ENCODE assay signal across 9 cellular contexts in the genomic region with DNA sequence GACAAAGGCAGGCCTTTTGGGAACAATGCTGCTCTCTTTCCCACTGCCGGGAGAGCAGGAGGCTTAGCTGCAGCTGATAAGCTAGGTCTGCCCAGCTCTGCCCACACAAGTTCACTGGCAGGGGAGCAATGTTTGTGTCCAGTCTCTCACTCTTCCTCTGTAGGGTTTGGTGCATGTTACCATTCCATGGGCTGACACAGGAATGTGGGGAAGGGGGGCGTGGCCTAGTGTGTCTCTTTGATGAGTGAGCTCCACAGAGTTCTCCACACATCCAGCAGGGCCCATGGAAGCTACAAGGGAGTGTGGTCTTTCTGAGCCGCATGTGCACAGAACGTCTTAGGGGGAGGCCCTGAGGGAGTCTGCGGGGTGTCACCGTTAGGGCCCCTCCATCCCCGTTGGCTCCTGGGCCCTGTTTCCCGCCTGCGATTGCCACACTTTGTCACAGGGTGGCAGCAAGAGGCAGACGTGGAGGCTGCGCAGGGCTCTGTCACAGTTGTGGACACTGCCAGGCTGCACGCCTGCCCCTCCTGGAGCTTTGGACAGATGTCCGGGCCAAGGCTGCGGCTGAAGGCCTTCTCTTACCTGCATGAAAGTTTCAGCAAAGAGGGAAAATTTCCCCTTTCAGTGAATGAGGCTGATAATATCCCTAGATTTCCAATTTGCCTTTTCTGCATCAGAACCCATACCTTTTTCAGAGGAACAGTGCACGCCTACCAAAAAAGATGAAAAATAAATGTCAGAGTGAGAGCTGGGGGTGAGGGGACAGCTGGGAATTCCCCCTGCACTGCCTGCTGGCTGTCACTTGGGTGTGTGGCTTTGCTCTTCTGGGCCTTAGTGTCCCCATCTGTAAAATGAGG. TPM values are rescaled to one million over a fixed set of nuclear protein-coding genes. Genes with fewer than 3 reads are reported as not detected.
DNase-seq lines count a peak whose midpoint lies in the region; ATAC-seq and TF ChIP-seq lines count a peak whose summit lies in the region.
"Had no signal": no experiment of that assay in that cellular context is flagged by ENCODE, and none has a peak within 500 bp of the region (broad histone marks: within the 10 kb centered on the region; RNA-seq: fewer than 3 reads in every experiment).

No MANE protein-coding gene starts in this region.

- TF ChIP-seq CTCF in dorsolateral prefrontal cortex (IDR thresholded peaks at IDR 0.05 in 54 of 56, conservative IDR thresholded peaks at IDR 0.05 in 2 of 56; ENCODE audit: low read depth in 1 of 56, partially characterized antibody in 56 of 56), result peak; percentile 29 to 79 (median 65)
- TF ChIP-seq CTCF in CD14-positive monocyte (IDR thresholded peaks at IDR 0.05), result no peak

- ATAC-seq in GM21723 (IDR thresholded peaks at IDR 0.05; ENCODE audit: unreplicated experiment), result no peak
- ATAC-seq in HG02973 (IDR thresholded peaks at IDR 0.05; ENCODE audit: unreplicated experiment), result no peak

- H3K27ac Mint-ChIP-seq in activated naive CD4-positive, alpha-beta T cell treated with anti-CD3 and anti-CD28 coated beads for 36 hours, result no peak overlapping the region
- H3K27ac Mint-ChIP-seq in CD14-positive monocyte, result no peak overlapping the region

- intact Hi-C loops in activated naive CD4-positive, alpha-beta T cell treated with anti-CD3 and anti-CD28 coated beads for 36 hours (cut with micrococcal nuclease), result no loop called here
- intact Hi-C loops in dorsolateral prefrontal cortex (cut with DNase I) (loop anchor here in 1 of 2 donors (10.0 kb wide), 1 partner anchor 228 kb away; no protein-coding TSS in a partner anchor), CD14-positive monocyte (cut with micrococcal nuclease) (no loop called here)

- H3K27ac ChIP-seq in dorsolateral prefrontal cortex, result no peak overlapping the region

- H3K27me3 Mint-ChIP-seq in activated naive CD4-positive, alpha-beta T cell treated with anti-CD3 and anti-CD28 coated beads for 36 hours (ENCODE audit: low read depth), result peaks cover 14% of the 10 kb centered on the region
- H3K27me3 Mint-ChIP-seq in CD14-positive monocyte (ENCODE audit: low read depth in 3 of 3), result peaks cover 2 to 9% (median 7%) of the 10 kb centered on the region in 3 donors

- H3K4me3 Mint-ChIP-seq in activated naive CD4-positive, alpha-beta T cell treated with anti-CD3 and anti-CD28 coated beads for 36 hours, result no peak overlapping the region
- no peak overlapping the region for H3K4me3 Mint-ChIP-seq in CD14-positive monocyte

- no peaks in the 10 kb centered on the region for H3K9me3 Mint-ChIP-seq in activated naive CD4-positive, alpha-beta T cell treated with anti-CD3 and anti-CD28 coated beads for 36 hours
- no peaks in the 10 kb centered on the region for H3K9me3 Mint-ChIP-seq in CD14-positive monocyte

- H3K4me1 Mint-ChIP-seq in activated naive CD4-positive, alpha-beta T cell treated with anti-CD3 and anti-CD28 coated beads for 36 hours (ENCODE audit: low read depth), result no peaks in the 10 kb centered on the region
- no peaks in the 10 kb centered on the region for H3K4me1 Mint-ChIP-seq in CD14-positive monocyte

- CTCF ChIA-PET in activated naive CD4-positive, alpha-beta T cell treated with anti-CD3 and anti-CD28 coated beads for 36 hours (lab: Charles Lee), result no interaction called here

- no peaks in the 10 kb centered on the region for H3K36me3 Mint-ChIP-seq in activated naive CD4-positive, alpha-beta T cell treated with anti-CD3 and anti-CD28 coated beads for 36 hours (ENCODE audit: low read depth)
- no peaks in the 10 kb centered on the region for H3K36me3 Mint-ChIP-seq in CD14-positive monocyte

- H3K27me3 ChIP-seq in dorsolateral prefrontal cortex, result peaks cover 0 to 2% (median 0%) of the 10 kb centered on the region in 45 donors

- H3K4me3 ChIP-seq in dorsolateral prefrontal cortex, result peak overlapping the region in 3 of 59 donors; percentile 9 to 24 (median 16)

- peak; percentile 19 for DNase-seq in activated naive CD4-positive, alpha-beta T cell treated with anti-CD3 and anti-CD28 coated beads for 36 hours
- no peak for DNase-seq in activated naive CD4-positive, alpha-beta T cell (lab: John Stamatoyannopoulos, UW)
- peak; percentile 15 to 78 for DNase-seq in NCI-H526 (lab: John Stamatoyannopoulos, UW)
- DNase-seq in dorsolateral prefrontal cortex, result peak in 8 of 10 donors; percentile 47 to 81 (median 68)
- peak; percentile 29 for DNase-seq in mucosa of gallbladder (ENCODE audit: low spot score)
- DNase-seq in CD14-positive monocyte (ENCODE audit: low spot score), result no peak

RNA-seq across cellular contexts. Expression of a gene that starts 24.3 kb away (rescaled TPM):
- not detected for total RNA-seq in activated naive CD4-positive, alpha-beta T cell treated with anti-CD3 and anti-CD28 coated beads for 36 hours
- total RNA-seq in dorsolateral prefrontal cortex (100 to 1,000 TPM in 6 of 120 experiments, 10 to 100 TPM in 114; 37.4 to 106 (median 75.7) TPM), mucosa of gallbladder (4.7 TPM)
- polyA plus RNA-seq in CD14-positive monocyte, result 10 to 100 TPM in 1 of 2 donors, 1 to 10 TPM in 1; 8.3 to 10.4 TPM
- total RNA-seq: activated CD8-positive, alpha-beta memory T cell treated with anti-CD3 and anti-CD28 coated beads for 36 hours had no signal

Comparison
In these comparisons a context has a peak if more than half of its experiments do, and no peak if none do; other contexts are left out.
1. DNase-seq: peak in activated naive CD4-positive, alpha-beta T cell treated with anti-CD3 and anti-CD28 coated beads for 36 hours (single experiment), NCI-H526 (2 of 2), dorsolateral prefrontal cortex (8 of 10) and mucosa of gallbladder (single experiment); none in activated naive CD4-positive, alpha-beta T cell (0 of 4) and CD14-positive monocyte (single experiment).